Comparison of ENCODE assay signal across 1 cellular context in the genomic region with DNA sequence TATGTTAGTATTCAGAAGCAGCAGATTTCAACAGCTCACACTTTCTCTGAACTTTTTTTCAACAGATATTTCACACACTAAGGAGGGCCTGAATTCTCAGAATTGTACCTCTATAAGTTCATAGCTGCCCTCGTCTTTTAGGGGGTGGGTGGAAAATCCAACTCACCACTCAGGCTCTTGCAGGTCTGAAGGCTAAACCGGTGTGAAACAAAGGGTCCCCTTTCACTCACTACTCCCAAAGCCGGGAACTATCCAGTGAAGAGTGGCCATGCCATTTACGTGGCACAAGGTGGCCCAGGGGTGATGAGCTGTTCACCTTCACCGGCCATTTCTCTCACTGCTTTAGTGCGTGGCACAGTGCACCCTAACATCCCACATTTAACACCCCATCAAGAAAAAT.
TF ChIP-seq lines count a peak whose summit lies in the region.

No MANE protein-coding gene starts in this region.

TF ChIP-seq in IMR-90, 13 proteins besides CTCF, POLR2A, EP300 and RAD21:
- TF ChIP-seq, protein P1, sequence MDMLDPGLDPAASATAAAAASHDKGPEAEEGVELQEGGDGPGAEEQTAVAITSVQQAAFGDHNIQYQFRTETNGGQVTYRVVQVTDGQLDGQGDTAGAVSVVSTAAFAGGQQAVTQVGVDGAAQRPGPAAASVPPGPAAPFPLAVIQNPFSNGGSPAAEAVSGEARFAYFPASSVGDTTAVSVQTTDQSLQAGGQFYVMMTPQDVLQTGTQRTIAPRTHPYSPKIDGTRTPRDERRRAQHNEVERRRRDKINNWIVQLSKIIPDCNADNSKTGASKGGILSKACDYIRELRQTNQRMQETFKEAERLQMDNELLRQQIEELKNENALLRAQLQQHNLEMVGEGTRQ (IDR thresholded peaks at IDR 0.05; ENCODE audit: low read depth, low read length) = no peak
- TF ChIP-seq FOS (IDR thresholded peaks at IDR 0.05; ENCODE audit: low read depth, low read length) (no peak), MXI1 (IDR thresholded peaks at IDR 0.05; ENCODE audit: borderline replicate concordance, low read depth, low read length) (no peak), SMC3 (IDR thresholded peaks at IDR 0.05; ENCODE audit: low read depth, low read length) (no peak), NFE2L2 (IDR thresholded peaks at IDR 0.05; ENCODE audit: low read depth, low read length) (no peak), CEBPB (IDR thresholded peaks at IDR 0.05; ENCODE audit: low read depth, low read length) (no peak), BHLHE40 (IDR thresholded peaks at IDR 0.05; ENCODE audit: low read depth, low read length) (no peak), MAFK (IDR thresholded peaks at IDR 0.05; ENCODE audit: low read depth, low read length) (no peak), RFX5 (IDR thresholded peaks at IDR 0.05; ENCODE audit: low read depth, low read length) (no peak), CHD1 (IDR thresholded peaks at IDR 0.05; ENCODE audit: low read depth, low read length) (no peak)
- TF ChIP-seq, protein P2, sequence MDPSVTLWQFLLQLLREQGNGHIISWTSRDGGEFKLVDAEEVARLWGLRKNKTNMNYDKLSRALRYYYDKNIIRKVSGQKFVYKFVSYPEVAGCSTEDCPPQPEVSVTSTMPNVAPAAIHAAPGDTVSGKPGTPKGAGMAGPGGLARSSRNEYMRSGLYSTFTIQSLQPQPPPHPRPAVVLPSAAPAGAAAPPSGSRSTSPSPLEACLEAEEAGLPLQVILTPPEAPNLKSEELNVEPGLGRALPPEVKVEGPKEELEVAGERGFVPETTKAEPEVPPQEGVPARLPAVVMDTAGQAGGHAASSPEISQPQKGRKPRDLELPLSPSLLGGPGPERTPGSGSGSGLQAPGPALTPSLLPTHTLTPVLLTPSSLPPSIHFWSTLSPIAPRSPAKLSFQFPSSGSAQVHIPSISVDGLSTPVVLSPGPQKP (IDR thresholded peaks at IDR 0.05; ENCODE audit: borderline replicate concordance, low read depth, low read length) = no peak
